ENCODE assay signal across 1 cellular context in the genomic region with DNA sequence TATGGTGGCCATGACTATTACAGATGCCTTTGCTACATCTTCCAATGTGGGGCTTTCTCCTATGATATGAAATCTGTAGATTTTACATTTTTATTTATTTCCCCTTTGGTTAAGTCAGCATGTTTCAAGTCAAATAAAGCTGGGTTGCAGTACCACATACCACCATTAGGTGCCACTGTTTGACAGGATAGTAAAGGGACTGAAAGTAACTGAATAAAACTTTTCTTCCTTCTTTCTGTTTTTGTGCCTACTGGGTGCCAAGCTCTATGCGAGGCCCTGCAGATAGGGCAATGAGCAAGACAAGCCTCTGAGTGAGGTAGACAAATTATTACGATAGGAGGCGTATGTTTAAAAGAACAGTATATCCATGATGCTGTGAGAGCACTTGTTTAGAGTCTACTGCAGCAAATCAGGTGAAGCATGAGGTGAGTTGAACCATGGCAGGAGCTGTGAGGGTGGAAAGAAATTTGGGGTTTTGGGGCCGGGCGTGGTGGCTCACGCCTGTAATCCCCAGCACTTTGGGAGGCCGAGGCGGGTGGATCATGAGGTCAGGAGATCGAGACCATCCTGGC.
TF ChIP-seq lines count a peak whose summit lies in the region.

No MANE protein-coding gene starts in this region.

TF ChIP-seq in HepG2, 621 proteins besides CTCF, POLR2A, EP300 and RAD21 (continued from another document):
- TF ChIP-seq, protein P1, sequence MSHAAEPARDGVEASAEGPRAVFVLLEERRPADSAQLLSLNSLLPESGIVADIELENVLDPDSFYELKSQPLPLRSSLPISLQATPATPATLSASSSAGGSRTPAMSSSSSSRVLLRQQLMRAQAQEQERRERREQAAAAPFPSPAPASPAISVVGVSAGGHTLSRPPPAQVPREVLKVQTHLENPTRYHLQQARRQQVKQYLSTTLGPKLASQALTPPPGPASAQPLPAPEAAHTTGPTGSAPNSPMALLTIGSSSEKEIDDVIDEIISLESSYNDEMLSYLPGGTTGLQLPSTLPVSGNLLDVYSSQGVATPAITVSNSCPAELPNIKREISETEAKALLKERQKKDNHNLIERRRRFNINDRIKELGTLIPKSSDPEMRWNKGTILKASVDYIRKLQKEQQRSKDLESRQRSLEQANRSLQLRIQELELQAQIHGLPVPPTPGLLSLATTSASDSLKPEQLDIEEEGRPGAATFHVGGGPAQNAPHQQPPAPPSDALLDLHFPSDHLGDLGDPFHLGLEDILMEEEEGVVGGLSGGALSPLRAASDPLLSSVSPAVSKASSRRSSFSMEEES (CRISPR knock-in tag; IDR thresholded peaks at IDR 0.05) = no peak
- TF ChIP-seq AGO2 (optimal IDR thresholded peaks at IDR 0.05; ENCODE audit: low read depth, low read length) = no peak
- TF ChIP-seq ARHGAP35 (CRISPR knock-in tag; IDR thresholded peaks at IDR 0.05; ENCODE audit: borderline replicate concordance) = no peak
- no peak for TF ChIP-seq TEAD3 (CRISPR knock-in tag; optimal IDR thresholded peaks at IDR 0.05; ENCODE audit: borderline replicate concordance)
- TF ChIP-seq BRCA1 (CRISPR knock-in tag; IDR thresholded peaks at IDR 0.05) = no peak
- 0 out of 2 replicates have a peak, but pooled peaks have one; percentile 26 for TF ChIP-seq ZMYM2 (CRISPR knock-in tag; IDR thresholded peaks at IDR 0.05)
- TF ChIP-seq, protein P2, sequence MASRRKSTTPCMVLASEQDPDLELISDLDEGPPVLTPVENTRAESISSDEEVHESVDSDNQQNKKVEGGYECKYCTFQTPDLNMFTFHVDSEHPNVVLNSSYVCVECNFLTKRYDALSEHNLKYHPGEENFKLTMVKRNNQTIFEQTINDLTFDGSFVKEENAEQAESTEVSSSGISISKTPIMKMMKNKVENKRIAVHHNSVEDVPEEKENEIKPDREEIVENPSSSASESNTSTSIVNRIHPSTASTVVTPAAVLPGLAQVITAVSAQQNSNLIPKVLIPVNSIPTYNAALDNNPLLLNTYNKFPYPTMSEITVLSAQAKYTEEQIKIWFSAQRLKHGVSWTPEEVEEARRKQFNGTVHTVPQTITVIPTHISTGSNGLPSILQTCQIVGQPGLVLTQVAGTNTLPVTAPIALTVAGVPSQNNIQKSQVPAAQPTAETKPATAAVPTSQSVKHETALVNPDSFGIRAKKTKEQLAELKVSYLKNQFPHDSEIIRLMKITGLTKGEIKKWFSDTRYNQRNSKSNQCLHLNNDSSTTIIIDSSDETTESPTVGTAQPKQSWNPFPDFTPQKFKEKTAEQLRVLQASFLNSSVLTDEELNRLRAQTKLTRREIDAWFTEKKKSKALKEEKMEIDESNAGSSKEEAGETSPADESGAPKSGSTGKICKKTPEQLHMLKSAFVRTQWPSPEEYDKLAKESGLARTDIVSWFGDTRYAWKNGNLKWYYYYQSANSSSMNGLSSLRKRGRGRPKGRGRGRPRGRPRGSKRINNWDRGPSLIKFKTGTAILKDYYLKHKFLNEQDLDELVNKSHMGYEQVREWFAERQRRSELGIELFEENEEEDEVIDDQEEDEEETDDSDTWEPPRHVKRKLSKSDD (CRISPR knock-in tag; IDR thresholded peaks at IDR 0.05; ENCODE audit: low read depth) = no peak
- TF ChIP-seq HOXA9 (CRISPR knock-in tag; IDR thresholded peaks at IDR 0.05; ENCODE audit: borderline replicate concordance) = no peak
- TF ChIP-seq CHD4 (IDR thresholded peaks at IDR 0.05; ENCODE audit: borderline replicate concordance, low read length) = 0 out of 2 replicates have a peak, but pooled peaks have one; percentile 47
- TF ChIP-seq STAG1 (CRISPR knock-in tag; IDR thresholded peaks at IDR 0.05) = peak; percentile 41
- TF ChIP-seq ZNF619 (CRISPR knock-in tag; IDR thresholded peaks at IDR 0.05) = no peak
- TF ChIP-seq HOXA5 (CRISPR knock-in tag; IDR thresholded peaks at IDR 0.05) = no peak
